In genomic region chr1:231419147-231419546, GRCh38 we compare ENCODE assay signal across 8 cellular contexts. TPM values are rescaled to one million over a fixed set of nuclear protein-coding genes. Genes with fewer than 3 reads are reported as not detected.
DNase-seq lines count a peak whose midpoint lies in the region; ATAC-seq, FAIRE-seq and TF ChIP-seq lines count a peak whose summit lies in the region.

No MANE protein-coding gene starts in this region.

- H3K9me2 ChIP-seq in PC-9 (ENCODE audit: insufficient read depth) = no peaks in the 10 kb centered on the region

- WGBS in prostate gland = 37% methylated on average over 1 of the region's 1 CpG

- CTCF ChIA-PET in PC-9 (lab: Charles Lee) = no interaction called here

- intact Hi-C loops in PC-9 (cut with micrococcal nuclease; ENCODE audit: unreplicated experiment) = no loop called here
- intact Hi-C loops in prostate gland (cut with DNase I) = no loop called here

- peaks cover 71% of the 10 kb centered on the region for H3K79me2 ChIP-seq in PC-9 (ENCODE audit: low read depth)

- H3K27me3 ChIP-seq in PC-9 (ENCODE audit: insufficient read depth, low read depth) (no peaks in the 10 kb centered on the region), prostate gland (replicated peaks; ENCODE audit: insufficient read depth) (no peaks in the 10 kb centered on the region)

- TF ChIP-seq CTCF in D721Med (IDR thresholded peaks at IDR 0.05; ENCODE audit: insufficient read depth, missing control alignments) (no peak), PC-9 (conservative IDR thresholded peaks at IDR 0.05) (no peak), epithelial cell of esophagus (IDR thresholded peaks at IDR 0.05; ENCODE audit: insufficient read depth, low read depth, low read length, missing control alignments) (no peak), prostate gland (IDR thresholded peaks at IDR 0.05) (no peak)

- H3K4me2 ChIP-seq in PC-9 = peak overlapping the region; percentile 96

- no peak for DNase-seq in D721Med (ENCODE audit: insufficient read length, low spot score)
- DNase-seq in PC-9 = no peak
- peak; percentile 4 for DNase-seq in epithelial cell of esophagus (ENCODE audit: low read depth)
- no peak for DNase-seq in prostate gland (ENCODE audit: low spot score)
- no peak for DNase-seq in SW 1271 (lab: John Stamatoyannopoulos, UW)
- DNase-seq in NCI-H1417 treated with DMSO at 0.1 percent for 48 hours (lab: John Stamatoyannopoulos, UW) = no peak

- H4K20me1 ChIP-seq in PC-9 (ENCODE audit: insufficient read depth) = no peaks in the 10 kb centered on the region

- H3K36me3 ChIP-seq in PC-9 (ENCODE audit: low read depth) = no peaks in the 10 kb centered on the region
- no peaks in the 10 kb centered on the region for H3K36me3 ChIP-seq in prostate gland

- H3K27ac ChIP-seq in PC-9 (no peak overlapping the region), prostate gland (no peak overlapping the region)

- ATAC-seq in HG02642 (IDR thresholded peaks at IDR 0.05; ENCODE audit: poor library complexity, unreplicated experiment) (no peak), GM21737 (IDR thresholded peaks at IDR 0.05; ENCODE audit: unreplicated experiment) (no peak)

- peaks cover 8% of the 10 kb centered on the region for H3F3A ChIP-seq in PC-9 (ENCODE audit: insufficient read depth, low read depth)

- H3K4me1 ChIP-seq in PC-9 (replicated peaks; ENCODE audit: insufficient read depth) (peaks cover 44% of the 10 kb centered on the region), prostate gland (replicated peaks) (peaks cover 3% of the 10 kb centered on the region)

- H3K9me3 ChIP-seq in PC-9 (ENCODE audit: insufficient read depth, low read depth) (no peaks in the 10 kb centered on the region), prostate gland (no peaks in the 10 kb centered on the region)

- POLR2A ChIA-PET in PC-9 (lab: Charles Lee; ENCODE audit: unreplicated experiment) = interaction anchor here (0.6 kb wide), 1 partner anchor 1663 kb away, joined by 4 read pairs; no protein-coding TSS in a partner anchor

- peak; percentile 71 for FAIRE-seq in D721Med (lab: Jason Lieb, UNC)

- peak overlapping the region; percentile 89 for H3K4me3 ChIP-seq in PC-9
- peak overlapping the region; percentile 81 for H3K4me3 ChIP-seq in epithelial cell of esophagus (ENCODE audit: low read length)
- H3K4me3 ChIP-seq in prostate gland = peak overlapping the region; percentile 66 to 70

- no TSS peak for BruUV-seq in PC-9 (replicated peaks; lab: Mats Ljungman, UMichigan)

- no peak for TF ChIP-seq POLR2A in prostate gland (IDR thresholded peaks at IDR 0.05)

- no peak overlapping the region for H2AFZ ChIP-seq in PC-9

RNA-seq across cellular contexts. Expression of gene EGLN1, which starts 2.9 kb away (rescaled TPM):
- total RNA-seq in PC-9 (2021) = 10.9 and 18.8 TPM in 2 replicates
- 10 to 100 TPM; 32.2 to 61.5 TPM for total RNA-seq in prostate gland
